1 cellular context compared by ENCODE assay signal in the genomic region with DNA sequence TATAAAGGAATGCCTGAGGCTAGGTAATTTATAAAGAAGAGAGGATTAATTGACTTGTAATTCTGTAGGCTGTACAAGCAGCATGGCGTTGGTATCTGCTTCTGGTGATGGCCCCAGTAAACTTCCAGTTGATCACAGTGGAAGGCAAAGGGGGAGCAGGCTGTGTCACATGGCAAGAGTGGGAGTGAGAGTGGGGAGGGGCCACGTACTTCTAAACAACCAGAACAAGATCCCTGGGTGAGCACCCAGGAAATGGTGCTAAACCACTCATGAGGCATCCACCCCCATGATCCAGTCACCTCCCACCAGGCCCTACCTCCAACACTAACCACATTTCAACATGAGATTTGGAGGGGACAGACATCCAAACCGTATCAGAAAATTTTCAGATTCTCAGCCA.
TF ChIP-seq lines count a peak whose summit lies in the region.

No MANE protein-coding gene starts in this region.

TF ChIP-seq in H1, 55 proteins besides CTCF, POLR2A, EP300 and RAD21:
- TF ChIP-seq, protein P1, sequence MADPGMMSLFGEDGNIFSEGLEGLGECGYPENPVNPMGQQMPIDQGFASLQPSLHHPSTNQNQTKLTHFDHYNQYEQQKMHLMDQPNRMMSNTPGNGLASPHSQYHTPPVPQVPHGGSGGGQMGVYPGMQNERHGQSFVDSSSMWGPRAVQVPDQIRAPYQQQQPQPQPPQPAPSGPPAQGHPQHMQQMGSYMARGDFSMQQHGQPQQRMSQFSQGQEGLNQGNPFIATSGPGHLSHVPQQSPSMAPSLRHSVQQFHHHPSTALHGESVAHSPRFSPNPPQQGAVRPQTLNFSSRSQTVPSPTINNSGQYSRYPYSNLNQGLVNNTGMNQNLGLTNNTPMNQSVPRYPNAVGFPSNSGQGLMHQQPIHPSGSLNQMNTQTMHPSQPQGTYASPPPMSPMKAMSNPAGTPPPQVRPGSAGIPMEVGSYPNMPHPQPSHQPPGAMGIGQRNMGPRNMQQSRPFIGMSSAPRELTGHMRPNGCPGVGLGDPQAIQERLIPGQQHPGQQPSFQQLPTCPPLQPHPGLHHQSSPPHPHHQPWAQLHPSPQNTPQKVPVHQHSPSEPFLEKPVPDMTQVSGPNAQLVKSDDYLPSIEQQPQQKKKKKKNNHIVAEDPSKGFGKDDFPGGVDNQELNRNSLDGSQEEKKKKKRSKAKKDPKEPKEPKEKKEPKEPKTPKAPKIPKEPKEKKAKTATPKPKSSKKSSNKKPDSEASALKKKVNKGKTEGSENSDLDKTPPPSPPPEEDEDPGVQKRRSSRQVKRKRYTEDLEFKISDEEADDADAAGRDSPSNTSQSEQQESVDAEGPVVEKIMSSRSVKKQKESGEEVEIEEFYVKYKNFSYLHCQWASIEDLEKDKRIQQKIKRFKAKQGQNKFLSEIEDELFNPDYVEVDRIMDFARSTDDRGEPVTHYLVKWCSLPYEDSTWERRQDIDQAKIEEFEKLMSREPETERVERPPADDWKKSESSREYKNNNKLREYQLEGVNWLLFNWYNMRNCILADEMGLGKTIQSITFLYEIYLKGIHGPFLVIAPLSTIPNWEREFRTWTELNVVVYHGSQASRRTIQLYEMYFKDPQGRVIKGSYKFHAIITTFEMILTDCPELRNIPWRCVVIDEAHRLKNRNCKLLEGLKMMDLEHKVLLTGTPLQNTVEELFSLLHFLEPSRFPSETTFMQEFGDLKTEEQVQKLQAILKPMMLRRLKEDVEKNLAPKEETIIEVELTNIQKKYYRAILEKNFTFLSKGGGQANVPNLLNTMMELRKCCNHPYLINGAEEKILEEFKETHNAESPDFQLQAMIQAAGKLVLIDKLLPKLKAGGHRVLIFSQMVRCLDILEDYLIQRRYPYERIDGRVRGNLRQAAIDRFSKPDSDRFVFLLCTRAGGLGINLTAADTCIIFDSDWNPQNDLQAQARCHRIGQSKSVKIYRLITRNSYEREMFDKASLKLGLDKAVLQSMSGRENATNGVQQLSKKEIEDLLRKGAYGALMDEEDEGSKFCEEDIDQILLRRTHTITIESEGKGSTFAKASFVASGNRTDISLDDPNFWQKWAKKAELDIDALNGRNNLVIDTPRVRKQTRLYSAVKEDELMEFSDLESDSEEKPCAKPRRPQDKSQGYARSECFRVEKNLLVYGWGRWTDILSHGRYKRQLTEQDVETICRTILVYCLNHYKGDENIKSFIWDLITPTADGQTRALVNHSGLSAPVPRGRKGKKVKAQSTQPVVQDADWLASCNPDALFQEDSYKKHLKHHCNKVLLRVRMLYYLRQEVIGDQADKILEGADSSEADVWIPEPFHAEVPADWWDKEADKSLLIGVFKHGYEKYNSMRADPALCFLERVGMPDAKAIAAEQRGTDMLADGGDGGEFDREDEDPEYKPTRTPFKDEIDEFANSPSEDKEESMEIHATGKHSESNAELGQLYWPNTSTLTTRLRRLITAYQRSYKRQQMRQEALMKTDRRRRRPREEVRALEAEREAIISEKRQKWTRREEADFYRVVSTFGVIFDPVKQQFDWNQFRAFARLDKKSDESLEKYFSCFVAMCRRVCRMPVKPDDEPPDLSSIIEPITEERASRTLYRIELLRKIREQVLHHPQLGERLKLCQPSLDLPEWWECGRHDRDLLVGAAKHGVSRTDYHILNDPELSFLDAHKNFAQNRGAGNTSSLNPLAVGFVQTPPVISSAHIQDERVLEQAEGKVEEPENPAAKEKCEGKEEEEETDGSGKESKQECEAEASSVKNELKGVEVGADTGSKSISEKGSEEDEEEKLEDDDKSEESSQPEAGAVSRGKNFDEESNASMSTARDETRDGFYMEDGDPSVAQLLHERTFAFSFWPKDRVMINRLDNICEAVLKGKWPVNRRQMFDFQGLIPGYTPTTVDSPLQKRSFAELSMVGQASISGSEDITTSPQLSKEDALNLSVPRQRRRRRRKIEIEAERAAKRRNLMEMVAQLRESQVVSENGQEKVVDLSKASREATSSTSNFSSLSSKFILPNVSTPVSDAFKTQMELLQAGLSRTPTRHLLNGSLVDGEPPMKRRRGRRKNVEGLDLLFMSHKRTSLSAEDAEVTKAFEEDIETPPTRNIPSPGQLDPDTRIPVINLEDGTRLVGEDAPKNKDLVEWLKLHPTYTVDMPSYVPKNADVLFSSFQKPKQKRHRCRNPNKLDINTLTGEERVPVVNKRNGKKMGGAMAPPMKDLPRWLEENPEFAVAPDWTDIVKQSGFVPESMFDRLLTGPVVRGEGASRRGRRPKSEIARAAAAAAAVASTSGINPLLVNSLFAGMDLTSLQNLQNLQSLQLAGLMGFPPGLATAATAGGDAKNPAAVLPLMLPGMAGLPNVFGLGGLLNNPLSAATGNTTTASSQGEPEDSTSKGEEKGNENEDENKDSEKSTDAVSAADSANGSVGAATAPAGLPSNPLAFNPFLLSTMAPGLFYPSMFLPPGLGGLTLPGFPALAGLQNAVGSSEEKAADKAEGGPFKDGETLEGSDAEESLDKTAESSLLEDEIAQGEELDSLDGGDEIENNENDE (IDR thresholded peaks at IDR 0.05; ENCODE audit: insufficient replicate concordance, low read length), result no peak
- TF ChIP-seq SP2 (IDR thresholded peaks at IDR 0.05; ENCODE audit: low read length) (no peak), SIRT6 (IDR thresholded peaks at IDR 0.05; ENCODE audit: low read length) (no peak), SRF (IDR thresholded peaks at IDR 0.05; ENCODE audit: low read depth, low read length) (no peak), BCL11A (IDR thresholded peaks at IDR 0.05; ENCODE audit: low read depth in 2 of 2, low read length in 2 of 2) (no peak), CTBP2 (IDR thresholded peaks at IDR 0.05; ENCODE audit: borderline replicate concordance, insufficient read depth, insufficient read length, low read length) (no peak), SP4 (IDR thresholded peaks at IDR 0.05; ENCODE audit: low read length) (no peak), TEAD4 (IDR thresholded peaks at IDR 0.05; ENCODE audit: low read depth, low read length) (no peak), GABPA (IDR thresholded peaks at IDR 0.05; ENCODE audit: borderline replicate concordance, insufficient read depth, low read length) (no peak), TAF7 (optimal IDR thresholded peaks at IDR 0.05; ENCODE audit: borderline replicate concordance, low read depth, low read length) (no peak), GTF2F1 (IDR thresholded peaks at IDR 0.05; ENCODE audit: borderline replicate concordance, low read depth, low read length) (no peak)
